20 cellular contexts compared by ENCODE assay signal in the genomic region with DNA sequence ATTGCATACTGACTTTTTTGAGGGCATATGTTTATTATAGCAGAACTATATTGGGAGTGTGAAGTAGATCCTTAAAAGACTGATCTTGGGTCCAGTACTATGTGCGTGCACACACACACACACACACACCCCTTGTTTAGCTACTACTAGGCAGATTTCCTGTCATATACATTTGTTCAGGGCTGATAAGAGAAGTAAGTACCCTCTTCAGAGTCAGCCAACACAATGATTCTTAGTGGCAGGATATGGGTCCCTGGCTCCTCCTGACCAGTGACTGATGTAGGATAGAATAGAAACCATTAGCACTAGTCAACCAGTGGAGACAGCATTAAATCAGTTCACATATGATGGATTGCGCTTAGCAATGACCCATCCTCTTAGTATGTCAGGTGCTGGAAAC.
"Had no signal": no experiment of that assay in that cellular context is flagged by ENCODE, and none has a peak within 500 bp of the region (broad histone marks: within the 10 kb centered on the region; RNA-seq: fewer than 3 reads in every experiment).

No MANE protein-coding gene starts in this region.

- H3K9me3 Mint-ChIP-seq: nephron progenitor cell; stimulated activated effector memory CD8-positive, alpha-beta T cell treated with anti-CD3 and anti-CD28 coated beads, Interleukin-12 subunit alpha, Interleukin-12 subunit beta, amount 100 ng/mL, for 72 hours had no signal

- DNase-seq: effector CD4-positive, alpha-beta T cell; endodermal cell; gastrocnemius medialis; heart right ventricle; islet precursor cell; mammary epithelial cell; naive thymus-derived CD4-positive, alpha-beta T cell; nephron progenitor cell; ovary; right cardiac atrium; small intestine; stimulated activated CD4-positive, alpha-beta T cell treated with anti-CD3 and anti-CD28 coated beads, Interleukin-12 subunit alpha, Interleukin-12 subunit beta, amount 100 ng/mL, for 4 hours; stimulated activated CD4-positive, alpha-beta T cell treated with anti-CD3 and anti-CD28 coated beads, Interleukin-2, amount 100 ng/mL, for 48 hours; stimulated activated naive CD8-positive, alpha-beta T cell treated with anti-CD3 and anti-CD28 coated beads, Interleukin-15, Interleukin-2, amounts not matched to agents 100 U/mL and 50 U/mL, for 24 hours; thyroid gland had no signal

- ATAC-seq: esophagus mucosa; gastrocnemius medialis; heart right ventricle; left lobe of liver; naive thymus-derived CD4-positive, alpha-beta T cell; right cardiac atrium; stimulated activated effector memory CD8-positive, alpha-beta T cell treated with anti-CD3 and anti-CD28 coated beads, Interleukin-12 subunit alpha, Interleukin-12 subunit beta, amount 100 ng/mL, for 72 hours; stimulated activated naive CD8-positive, alpha-beta T cell treated with anti-CD3 and anti-CD28 coated beads, Interleukin-15, Interleukin-2, amounts not matched to agents 100 U/mL and 50 U/mL, for 24 hours had no signal

- H3K27ac ChIP-seq: gastrocnemius medialis, heart right ventricle, ovary, suprapubic skin, thyroid gland had no signal

- H3K27me3 ChIP-seq: gastrocnemius medialis, ovary, suprapubic skin, thyroid gland had no signal

- H3K27me3 Mint-ChIP-seq: type B pancreatic cell had no signal

- H3K36me3 Mint-ChIP-seq: stimulated activated effector memory CD8-positive, alpha-beta T cell treated with anti-CD3 and anti-CD28 coated beads, Interleukin-12 subunit alpha, Interleukin-12 subunit beta, amount 100 ng/mL, for 72 hours; type B pancreatic cell had no signal

- H3K9me3 ChIP-seq: gastrocnemius medialis, ovary, suprapubic skin, thyroid gland had no signal

- H3K27ac Mint-ChIP-seq: endodermal cell; naive thymus-derived CD4-positive, alpha-beta T cell; nephron progenitor cell; stimulated activated effector memory CD8-positive, alpha-beta T cell treated with anti-CD3 and anti-CD28 coated beads, Interleukin-12 subunit alpha, Interleukin-12 subunit beta, amount 100 ng/mL, for 72 hours; type B pancreatic cell had no signal

- H3K4me3 Mint-ChIP-seq: endodermal cell; naive thymus-derived CD4-positive, alpha-beta T cell; nephron progenitor cell; stimulated activated effector memory CD8-positive, alpha-beta T cell treated with anti-CD3 and anti-CD28 coated beads, Interleukin-12 subunit alpha, Interleukin-12 subunit beta, amount 100 ng/mL, for 72 hours; type B pancreatic cell had no signal

- H3K36me3 ChIP-seq: gastrocnemius medialis, heart right ventricle, ovary, suprapubic skin, thyroid gland had no signal

- H3K4me1 ChIP-seq: gastrocnemius medialis, suprapubic skin, thyroid gland had no signal

- H3K4me3 ChIP-seq: gastrocnemius medialis, heart right ventricle, ovary, suprapubic skin, thyroid gland had no signal
